Comparison of ENCODE assay signal across 21 cellular contexts in the genomic region with DNA sequence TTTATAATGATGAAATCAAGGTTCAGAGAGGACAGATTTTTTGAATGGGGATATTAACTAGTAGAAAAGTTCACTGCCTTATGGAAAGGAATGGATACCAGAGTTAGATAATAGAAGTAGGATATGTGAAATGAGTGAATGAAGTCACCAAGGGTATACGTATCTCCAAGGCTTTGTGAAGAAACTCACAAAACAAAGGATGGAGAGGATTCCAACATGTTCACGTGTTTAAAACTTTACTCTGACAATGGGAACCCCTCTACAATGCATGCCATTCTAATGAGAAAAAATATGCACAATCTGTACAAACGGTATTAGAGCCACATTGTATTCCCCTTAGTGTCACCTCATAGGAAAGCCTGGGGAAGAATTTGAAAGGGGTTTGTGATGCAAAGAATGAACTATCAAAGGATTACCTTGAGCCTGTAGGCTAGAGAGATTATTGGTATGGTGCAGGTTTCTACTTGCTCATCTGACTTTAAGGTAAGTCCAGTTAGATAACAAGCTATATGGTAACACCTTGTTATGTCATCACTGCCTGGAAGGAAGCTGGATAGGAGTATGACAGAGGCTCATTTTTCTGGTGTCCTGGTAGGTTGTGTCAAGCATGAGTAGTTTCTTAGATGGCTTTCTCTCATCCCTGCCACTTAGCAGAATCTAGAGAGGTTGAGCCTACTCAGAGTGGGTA.
"Had no signal": no experiment of that assay in that cellular context is flagged by ENCODE, and none has a peak within 500 bp of the region (broad histone marks: within the 10 kb centered on the region; RNA-seq: fewer than 3 reads in every experiment).

No MANE protein-coding gene starts in this region.

- H3K4me3 ChIP-seq: hepatocyte, ovary, right atrium auricular region, sigmoid colon, skin epidermis, stomach, thoracic aorta, transverse colon had no signal

- H3K4me3 Mint-ChIP-seq: mesothelial cell of epicardium, natural killer cell, neural crest cell had no signal

- H3K4me2 ChIP-seq: hepatocyte had no signal

- H3K4me1 Mint-ChIP-seq: natural killer cell had no signal

- H3K4me1 ChIP-seq: right atrium auricular region, sigmoid colon, stomach, transverse colon had no signal

- H3K9me3 Mint-ChIP-seq: mesothelial cell of epicardium had no signal

- H3K79me2 ChIP-seq: hepatocyte had no signal

- H3K27me3 ChIP-seq: hepatocyte, ovary, right atrium auricular region, sigmoid colon, stomach had no signal

- H3K9me3 ChIP-seq: ovary, right atrium auricular region, sigmoid colon, stomach, thoracic aorta, transverse colon had no signal

- H3K27ac ChIP-seq: hepatocyte, ovary, right atrium auricular region, sigmoid colon, skin epidermis, stomach, thoracic aorta, transverse colon had no signal

- ATAC-seq: left lobe of liver, natural killer cell had no signal

- H2AFZ ChIP-seq: hepatocyte had no signal

- DNase-seq: effector memory CD4-positive, alpha-beta T cell; foreskin melanocyte; head of caudate nucleus; kidney glomerular epithelial cell; natural killer cell; nucleus accumbens; ovary; sigmoid colon; stimulated activated CD4-positive, alpha-beta T cell treated with anti-CD3 and anti-CD28 coated beads, Interleukin-2, amount 100 ng/mL, for 24 hours; stimulated activated CD4-positive, alpha-beta T cell treated with anti-CD3 and anti-CD28 coated beads, Interleukin-4, amount 100 ng/mL, for 4 hours; stimulated activated naive CD4-positive, alpha-beta T cell; stomach; substantia nigra; transverse colon had no signal

- H3K27ac Mint-ChIP-seq: mesothelial cell of epicardium, natural killer cell had no signal

- H3K36me3 Mint-ChIP-seq: mesothelial cell of epicardium, natural killer cell had no signal

- H3K36me3 ChIP-seq: ovary, right atrium auricular region, sigmoid colon, stomach, thoracic aorta, transverse colon had no signal
